Comparison of ENCODE assay signal across 1 cellular context in the genomic region with DNA sequence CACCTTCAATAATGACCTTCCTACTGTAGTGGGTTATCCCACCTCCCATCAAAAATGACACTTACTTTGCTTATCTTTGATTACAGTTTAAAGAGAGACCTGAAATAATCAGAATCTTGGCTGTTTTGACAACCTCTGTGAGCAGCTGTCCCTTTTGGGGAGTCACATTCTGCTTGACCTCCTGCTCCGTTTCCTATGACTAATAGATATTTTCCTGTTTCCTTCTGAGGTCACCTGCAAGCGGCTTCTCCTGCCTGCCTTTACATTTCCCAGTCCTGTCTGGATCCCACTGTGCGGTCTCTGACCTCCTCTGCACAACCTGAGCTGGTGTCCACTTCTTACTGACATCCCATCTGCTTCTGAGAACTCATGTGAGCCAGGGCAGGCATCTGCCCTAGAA.
TF ChIP-seq lines count a peak whose summit lies in the region.

No MANE protein-coding gene starts in this region.

TF ChIP-seq in GM23338, 12 proteins besides CTCF, POLR2A, EP300 and RAD21 (continued from another document):
- no peak for TF ChIP-seq ZNF462 (CRISPR knock-in tag; IDR thresholded peaks at IDR 0.05)
- TF ChIP-seq EZH2 (IDR thresholded peaks at IDR 0.05; ENCODE audit: low read depth, unreplicated experiment): no peak
- TF ChIP-seq NANOG (IDR thresholded peaks at IDR 0.05; ENCODE audit: borderline replicate concordance): no peak
- no peak for TF ChIP-seq ETS1 (IDR thresholded peaks at IDR 0.05)
- TF ChIP-seq ZNF331 (CRISPR knock-in tag; IDR thresholded peaks at IDR 0.05; ENCODE audit: low read depth): no peak
- TF ChIP-seq EZH2phosphoT487 (IDR thresholded peaks at IDR 0.05; ENCODE audit: unreplicated experiment): no peak
- no peak for TF ChIP-seq STAT1 (IDR thresholded peaks at IDR 0.05; ENCODE audit: unreplicated experiment)
- TF ChIP-seq JUNB (IDR thresholded peaks at IDR 0.05; ENCODE audit: unreplicated experiment): no peak
- TF ChIP-seq, protein P1, sequence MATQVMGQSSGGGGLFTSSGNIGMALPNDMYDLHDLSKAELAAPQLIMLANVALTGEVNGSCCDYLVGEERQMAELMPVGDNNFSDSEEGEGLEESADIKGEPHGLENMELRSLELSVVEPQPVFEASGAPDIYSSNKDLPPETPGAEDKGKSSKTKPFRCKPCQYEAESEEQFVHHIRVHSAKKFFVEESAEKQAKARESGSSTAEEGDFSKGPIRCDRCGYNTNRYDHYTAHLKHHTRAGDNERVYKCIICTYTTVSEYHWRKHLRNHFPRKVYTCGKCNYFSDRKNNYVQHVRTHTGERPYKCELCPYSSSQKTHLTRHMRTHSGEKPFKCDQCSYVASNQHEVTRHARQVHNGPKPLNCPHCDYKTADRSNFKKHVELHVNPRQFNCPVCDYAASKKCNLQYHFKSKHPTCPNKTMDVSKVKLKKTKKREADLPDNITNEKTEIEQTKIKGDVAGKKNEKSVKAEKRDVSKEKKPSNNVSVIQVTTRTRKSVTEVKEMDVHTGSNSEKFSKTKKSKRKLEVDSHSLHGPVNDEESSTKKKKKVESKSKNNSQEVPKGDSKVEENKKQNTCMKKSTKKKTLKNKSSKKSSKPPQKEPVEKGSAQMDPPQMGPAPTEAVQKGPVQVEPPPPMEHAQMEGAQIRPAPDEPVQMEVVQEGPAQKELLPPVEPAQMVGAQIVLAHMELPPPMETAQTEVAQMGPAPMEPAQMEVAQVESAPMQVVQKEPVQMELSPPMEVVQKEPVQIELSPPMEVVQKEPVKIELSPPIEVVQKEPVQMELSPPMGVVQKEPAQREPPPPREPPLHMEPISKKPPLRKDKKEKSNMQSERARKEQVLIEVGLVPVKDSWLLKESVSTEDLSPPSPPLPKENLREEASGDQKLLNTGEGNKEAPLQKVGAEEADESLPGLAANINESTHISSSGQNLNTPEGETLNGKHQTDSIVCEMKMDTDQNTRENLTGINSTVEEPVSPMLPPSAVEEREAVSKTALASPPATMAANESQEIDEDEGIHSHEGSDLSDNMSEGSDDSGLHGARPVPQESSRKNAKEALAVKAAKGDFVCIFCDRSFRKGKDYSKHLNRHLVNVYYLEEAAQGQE (IDR thresholded peaks at IDR 0.05; ENCODE audit: unreplicated experiment): no peak
- TF ChIP-seq CREB1 (CRISPR knock-in tag; IDR thresholded peaks at IDR 0.05; ENCODE audit: low read depth): no peak
